ENCODE assay signal across 8 cellular contexts in genomic region chr4:39201963-39202362, GRCh38.
"Had no signal": no experiment of that assay in that cellular context is flagged by ENCODE, and none has a peak within 500 bp of the region (broad histone marks: within the 10 kb centered on the region; RNA-seq: fewer than 3 reads in every experiment).

No MANE protein-coding gene starts in this region.

- H3K4me1 ChIP-seq: HAP-1 had no signal

- H3K9me3 ChIP-seq: HAP-1 had no signal

- H3K9ac ChIP-seq: GM23248 had no signal

- FAIRE-seq: HTR-8/SVneo, K562 had no signal

- DNase-seq: GM23248, GOT3, H7, IMR-90, KG1 had no signal

- H3K4me3 ChIP-seq: GM23248, HAP-1, K562 had no signal
